In the genomic region with DNA sequence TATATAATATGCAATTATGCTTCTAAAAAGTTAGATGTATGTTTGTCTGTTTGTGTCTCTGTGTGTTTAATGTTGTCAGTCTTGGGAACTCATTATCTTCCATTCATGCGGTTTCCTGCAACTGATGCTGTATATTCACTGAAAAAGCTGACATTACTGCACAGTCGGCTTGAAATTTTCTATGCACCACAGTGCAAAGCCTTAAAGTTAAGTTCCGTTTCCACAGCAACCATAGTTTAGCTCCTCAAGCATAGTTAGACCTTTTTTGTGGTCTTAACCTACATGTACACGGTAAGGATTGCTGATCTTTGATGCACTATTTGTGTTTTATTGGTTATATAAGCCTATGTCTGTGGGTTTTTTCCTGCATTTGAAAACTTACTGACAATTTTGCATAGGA, we compare ENCODE assay signal across 21 cellular contexts.
DNase-seq lines count a peak whose midpoint lies in the region; ATAC-seq lines count a peak whose summit lies in the region.
"Had no signal": no experiment of that assay in that cellular context is flagged by ENCODE, and none has a peak within 500 bp of the region (broad histone marks: within the 10 kb centered on the region; RNA-seq: fewer than 3 reads in every experiment).

No MANE protein-coding gene starts in this region.

- H3K4me1 Mint-ChIP-seq in activated CD8-positive, alpha-beta memory T cell treated with anti-CD3 and anti-CD28 coated beads, Interleukin-2, amount 10 ng/mL, durations not matched to agents 7 days and 5 days: peaks cover 27% of the 10 kb centered on the region
- H3K4me1 Mint-ChIP-seq in central memory CD8-positive, alpha-beta T cell: no peaks in the 10 kb centered on the region
- H3K4me1 Mint-ChIP-seq: B cell, CD14-positive monocyte had no signal

- no peaks in the 10 kb centered on the region for H3K27me3 Mint-ChIP-seq in activated CD8-positive, alpha-beta memory T cell treated with anti-CD3 and anti-CD28 coated beads, Interleukin-2, amount 10 ng/mL, durations not matched to agents 7 days and 5 days
- H3K27me3 Mint-ChIP-seq in central memory CD8-positive, alpha-beta T cell: no peaks in the 10 kb centered on the region
- H3K27me3 Mint-ChIP-seq: B cell had no signal

- CTCF ChIA-PET in activated CD8-positive, alpha-beta memory T cell treated with anti-CD3 and anti-CD28 coated beads, Interleukin-2, amount 10 ng/mL, durations not matched to agents 7 days and 5 days (lab: Charles Lee): no interaction called here

- no peak overlapping the region for H3K4me3 Mint-ChIP-seq in activated CD8-positive, alpha-beta memory T cell treated with anti-CD3 and anti-CD28 coated beads, Interleukin-2, amount 10 ng/mL, durations not matched to agents 7 days and 5 days
- H3K4me3 Mint-ChIP-seq in central memory CD8-positive, alpha-beta T cell: no peak overlapping the region
- H3K4me3 Mint-ChIP-seq: B cell, CD14-positive monocyte had no signal

- H3K9me3 Mint-ChIP-seq in activated CD8-positive, alpha-beta memory T cell treated with anti-CD3 and anti-CD28 coated beads, Interleukin-2, amount 10 ng/mL, durations not matched to agents 7 days and 5 days (ENCODE audit: low read depth): no peaks in the 10 kb centered on the region
- H3K9me3 Mint-ChIP-seq in central memory CD8-positive, alpha-beta T cell: peaks cover 3% of the 10 kb centered on the region
- H3K9me3 Mint-ChIP-seq: CD14-positive monocyte had no signal

- no peak overlapping the region for H3K4me3 ChIP-seq in Jurkat, Clone E6-1 (ENCODE audit: low read length)
- H3K4me3 ChIP-seq: K562, MG63 had no signal

- H3K27ac Mint-ChIP-seq in activated CD8-positive, alpha-beta memory T cell treated with anti-CD3 and anti-CD28 coated beads, Interleukin-2, amount 10 ng/mL, durations not matched to agents 7 days and 5 days: no peak overlapping the region
- H3K27ac Mint-ChIP-seq in central memory CD8-positive, alpha-beta T cell (ENCODE audit: low read depth): no peak overlapping the region
- H3K27ac Mint-ChIP-seq: B cell, CD14-positive monocyte had no signal

- H3K36me3 Mint-ChIP-seq in activated CD8-positive, alpha-beta memory T cell treated with anti-CD3 and anti-CD28 coated beads, Interleukin-2, amount 10 ng/mL, durations not matched to agents 7 days and 5 days: peaks cover 2% of the 10 kb centered on the region
- peaks cover 1% of the 10 kb centered on the region for H3K36me3 Mint-ChIP-seq in central memory CD8-positive, alpha-beta T cell (ENCODE audit: insufficient read depth)
- H3K36me3 Mint-ChIP-seq: CD14-positive monocyte had no signal

- no peak for DNase-seq in activated CD8-positive, alpha-beta memory T cell treated with anti-CD3 and anti-CD28 coated beads, Interleukin-2, amount 10 ng/mL, durations not matched to agents 7 days and 5 days
- no peak for DNase-seq in activated CD8-positive, alpha-beta memory T cell treated with anti-CD3 and anti-CD28 coated beads, Interleukin-2, amount 50 U/mL, for 4 hours
- DNase-seq in Jurkat, Clone E6-1 (ENCODE audit: low read depth, low spot score): peak; percentile 92
- DNase-seq in central memory CD8-positive, alpha-beta T cell (ENCODE audit: low spot score in 2 of 2): no peak
- no peak for DNase-seq in left lobe of liver (ENCODE audit: low spot score)
- DNase-seq: DMS153, GDM1, H7, MG63, NCI-H1417, NCI-H1694 treated with DMSO at 0.1 percent for 48 hours, NCI-H2081 treated with DMSO at 0.1 percent for 48 hours, NCI-H2171 treated with DMSO at 0.1 percent for 48 hours, NCI-H524 treated with DMSO at 0.1 percent for 48 hours, NCI-H82 had no signal

- peak; percentile 48 for ATAC-seq in activated CD8-positive, alpha-beta memory T cell treated with anti-CD3 and anti-CD28 coated beads, Interleukin-2, amount 10 ng/mL, durations not matched to agents 7 days and 5 days
- peak; percentile 56 for ATAC-seq in central memory CD8-positive, alpha-beta T cell (replicated peaks; ENCODE audit: extremely low read depth, poor library complexity, severe bottlenecking)
- no peak for ATAC-seq in left lobe of liver
- no peak for ATAC-seq in HG03159 (IDR thresholded peaks at IDR 0.05; ENCODE audit: unreplicated experiment)
- no peak for ATAC-seq in GM21723 (IDR thresholded peaks at IDR 0.05; ENCODE audit: unreplicated experiment)
- ATAC-seq: K562, Right ventricle myocardium inferior had no signal

Comparison
In these comparisons a context has a peak if more than half of its experiments do, and no peak if none do; other contexts are left out.
1. ATAC-seq: peak in activated CD8-positive, alpha-beta memory T cell treated with anti-CD3 and anti-CD28 coated beads, Interleukin-2, amount 10 ng/mL, durations not matched to agents 7 days and 5 days (single experiment) and central memory CD8-positive, alpha-beta T cell (single experiment); none in left lobe of liver (single experiment), HG03159 (single experiment) and GM21723 (single experiment).